Comparison of ENCODE assay signal across 8 cellular contexts in genomic region chr1:34983700-34984355, GRCh38. TPM values are rescaled to one million over a fixed set of nuclear protein-coding genes. Genes with fewer than 3 reads are reported as not detected.
DNase-seq lines count a peak whose midpoint lies in the region; ATAC-seq and TF ChIP-seq lines count a peak whose summit lies in the region.

No MANE protein-coding gene starts in this region.

- H3K4me3 ChIP-seq in adrenal gland (peak overlapping the region in 1 of 4 donors; percentile 95), right lobe of liver (peak overlapping the region; percentile 84 to 90 (median 86)), upper lobe of left lung (peak overlapping the region; percentile 49 to 96 (median 72))

- no peaks in the 10 kb centered on the region for H3K9me3 Mint-ChIP-seq in activated T-cell treated with anti-CD3 and anti-CD28 coated beads, Interleukin-2, amount 50 U/mL, for 4 hours

- H3K4me1 Mint-ChIP-seq in activated T-cell treated with anti-CD3 and anti-CD28 coated beads, Interleukin-2, amount 50 U/mL, for 4 hours (ENCODE audit: low read depth): peaks cover 44% of the 10 kb centered on the region

- H3K27me3 ChIP-seq in adrenal gland (no peaks in the 10 kb centered on the region), right lobe of liver (no peaks in the 10 kb centered on the region), upper lobe of left lung (no peaks in the 10 kb centered on the region)

- peak overlapping the region; percentile 98 for H3K4me3 Mint-ChIP-seq in activated T-cell treated with anti-CD3 and anti-CD28 coated beads, Interleukin-2, amount 50 U/mL, for 4 hours

- H3K4me1 ChIP-seq in adrenal gland (replicated peaks in 1 of 2) (peaks cover 14 to 40% of the 10 kb centered on the region in 2 donors), right lobe of liver (peaks cover 0 to 20% (median 3%) of the 10 kb centered on the region in 4 donors), upper lobe of left lung (peaks cover 22 to 37% (median 25%) of the 10 kb centered on the region in 4 donors)

- TF ChIP-seq CTCF in adrenal gland (IDR thresholded peaks at IDR 0.05): no peak
- TF ChIP-seq CTCF in right lobe of liver (IDR thresholded peaks at IDR 0.05): no peak
- TF ChIP-seq CTCF in upper lobe of left lung (IDR thresholded peaks at IDR 0.05): no peak

- DNase-seq in activated T-cell treated with anti-CD3 and anti-CD28 coated beads, Interleukin-2, amount 50 U/mL, for 4 hours: no peak
- no peak for DNase-seq in activated T-cell treated with anti-CD3 and anti-CD28 coated beads for 4 hours
- no peak for DNase-seq in adrenal gland
- no peak for DNase-seq in right lobe of liver
- no peak for DNase-seq in upper lobe of left lung
- DNase-seq in hepatic stellate cell (ENCODE audit: low spot score): no peak
- no peak for DNase-seq in NCI-H1105 treated with DMSO at 0.1 percent for 48 hours (lab: John Stamatoyannopoulos, UW)

- no peaks in the 10 kb centered on the region for H3K27me3 Mint-ChIP-seq in activated T-cell treated with anti-CD3 and anti-CD28 coated beads, Interleukin-2, amount 50 U/mL, for 4 hours (ENCODE audit: low read depth)

- intact Hi-C loops in adrenal gland (cut with DNase I): loop anchor here in 1 of 2 donors (10.0 kb wide), 1 partner anchor 119 kb away; no protein-coding TSS in a partner anchor
- intact Hi-C loops in right lobe of liver (cut with DNase I): no loop called here

- 59 to 75% (median 67%) methylated on average over 2 to 4 of the region's 4 CpGs for WGBS in adrenal gland, 4 donors
- no CpG with 5 or more reads among the region's 4 CpGs for WGBS in right lobe of liver (ENCODE audit: insufficient coverage, low coverage, low lambda C conversion rate, missing lambda C conversion rate)
- WGBS in upper lobe of left lung, 2 donors: 57 to 68% methylated on average over 4 of the region's 4 CpGs

- H3K9me3 ChIP-seq in adrenal gland (replicated peaks in 1 of 3): no peaks in the 10 kb centered on the region
- H3K9me3 ChIP-seq in right lobe of liver: no peaks in the 10 kb centered on the region
- H3K9me3 ChIP-seq in upper lobe of left lung: no peaks in the 10 kb centered on the region

- no peak for ATAC-seq in activated T-cell treated with anti-CD3 and anti-CD28 coated beads, Interleukin-2, amount 50 U/mL, for 4 hours
- ATAC-seq in right lobe of liver (peak in 2 of 4 donors; percentile 11 to 13), upper lobe of left lung (ENCODE audit: low FRiP score in 2 of 2) (no peak), GM21360 (IDR thresholded peaks at IDR 0.05; ENCODE audit: unreplicated experiment) (no peak)

- peaks cover 12% of the 10 kb centered on the region for H3K36me3 Mint-ChIP-seq in activated T-cell treated with anti-CD3 and anti-CD28 coated beads, Interleukin-2, amount 50 U/mL, for 4 hours (ENCODE audit: insufficient read depth)

- peak overlapping the region; percentile 71 to 96 (median 89) for H3K27ac ChIP-seq in adrenal gland
- peak overlapping the region in 2 of 3 donors; percentile 84 to 92 for H3K27ac ChIP-seq in right lobe of liver
- H3K27ac ChIP-seq in upper lobe of left lung: peak overlapping the region; percentile 93 to 96 (median 94)

- H3K36me3 ChIP-seq in adrenal gland (replicated peaks in 1 of 2) (no peaks in the 10 kb centered on the region), right lobe of liver (no peaks in the 10 kb centered on the region), upper lobe of left lung (peaks cover 0 to 16% (median 2%) of the 10 kb centered on the region in 4 donors)

- TF ChIP-seq POLR2A in adrenal gland (IDR thresholded peaks at IDR 0.05) (no peak), right lobe of liver (IDR thresholded peaks at IDR 0.05) (no peak), upper lobe of left lung (IDR thresholded peaks at IDR 0.05) (no peak)

- TF ChIP-seq EP300 in upper lobe of left lung (IDR thresholded peaks at IDR 0.05): no peak

RNA-seq across cellular contexts. Expression of gene TMEM35B, which starts 1.3 kb away (rescaled TPM):
- total RNA-seq in activated T-cell treated with anti-CD3 and anti-CD28 coated beads, Interleukin-2, amount 50 U/mL, for 4 hours: 10 to 100 TPM; 14.9 to 17.4 (median 16.4) TPM
- total RNA-seq in adrenal gland (10 to 100 TPM; 19.8 to 88.9 (median 49.0) TPM), right lobe of liver (10 to 100 TPM; 12.6 to 22.1 (median 16.2) TPM), upper lobe of left lung (10 to 100 TPM in 5 of 6 donors, 1 to 10 TPM in 1; 8.4 to 49.9 (median 35.5) TPM)
- polyA plus RNA-seq in adrenal gland: 10 to 100 TPM; 17.1 to 51.2 (median 37.5) TPM

RNA-seq across cellular contexts. Expression of gene ZMYM6, which starts 47.9 kb away (rescaled TPM):
- total RNA-seq in activated T-cell treated with anti-CD3 and anti-CD28 coated beads, Interleukin-2, amount 50 U/mL, for 4 hours: 10 to 100 TPM; 18.8 to 23.7 (median 20.6) TPM
- total RNA-seq in adrenal gland (10 to 100 TPM in 7 of 8 donors, 1 to 10 TPM in 1; 9.6 to 32.7 (median 22.0) TPM), right lobe of liver (1 to 10 TPM; 4.6 to 8.0 (median 6.7) TPM), upper lobe of left lung (10 to 100 TPM; 10.8 to 27.9 (median 23.8) TPM)
- polyA plus RNA-seq in adrenal gland: 10 to 100 TPM; 15.7 to 28.0 (median 21.6) TPM

RNA-seq across cellular contexts. Expression of gene DLGAP3, which starts 54.4 kb away (rescaled TPM):
- total RNA-seq in activated T-cell treated with anti-CD3 and anti-CD28 coated beads, Interleukin-2, amount 50 U/mL, for 4 hours: 1 to 10 TPM in 2 of 3 donors, under 1 TPM in 1; 0.98 to 1.5 (median 1.0) TPM
- total RNA-seq in adrenal gland (under 1 TPM; 0.17 to 0.83 (median 0.51) TPM), right lobe of liver (under 1 TPM in 2 of 6 experiments, not detected in 4; 0.07 to 0.13 TPM), upper lobe of left lung (under 1 TPM in 5 of 6 donors, not detected in 1; under 0.01 to 0.57 (median 0.30) TPM)
- under 1 TPM; 0.13 to 0.56 (median 0.37) TPM for polyA plus RNA-seq in adrenal gland
